In the genomic region with DNA sequence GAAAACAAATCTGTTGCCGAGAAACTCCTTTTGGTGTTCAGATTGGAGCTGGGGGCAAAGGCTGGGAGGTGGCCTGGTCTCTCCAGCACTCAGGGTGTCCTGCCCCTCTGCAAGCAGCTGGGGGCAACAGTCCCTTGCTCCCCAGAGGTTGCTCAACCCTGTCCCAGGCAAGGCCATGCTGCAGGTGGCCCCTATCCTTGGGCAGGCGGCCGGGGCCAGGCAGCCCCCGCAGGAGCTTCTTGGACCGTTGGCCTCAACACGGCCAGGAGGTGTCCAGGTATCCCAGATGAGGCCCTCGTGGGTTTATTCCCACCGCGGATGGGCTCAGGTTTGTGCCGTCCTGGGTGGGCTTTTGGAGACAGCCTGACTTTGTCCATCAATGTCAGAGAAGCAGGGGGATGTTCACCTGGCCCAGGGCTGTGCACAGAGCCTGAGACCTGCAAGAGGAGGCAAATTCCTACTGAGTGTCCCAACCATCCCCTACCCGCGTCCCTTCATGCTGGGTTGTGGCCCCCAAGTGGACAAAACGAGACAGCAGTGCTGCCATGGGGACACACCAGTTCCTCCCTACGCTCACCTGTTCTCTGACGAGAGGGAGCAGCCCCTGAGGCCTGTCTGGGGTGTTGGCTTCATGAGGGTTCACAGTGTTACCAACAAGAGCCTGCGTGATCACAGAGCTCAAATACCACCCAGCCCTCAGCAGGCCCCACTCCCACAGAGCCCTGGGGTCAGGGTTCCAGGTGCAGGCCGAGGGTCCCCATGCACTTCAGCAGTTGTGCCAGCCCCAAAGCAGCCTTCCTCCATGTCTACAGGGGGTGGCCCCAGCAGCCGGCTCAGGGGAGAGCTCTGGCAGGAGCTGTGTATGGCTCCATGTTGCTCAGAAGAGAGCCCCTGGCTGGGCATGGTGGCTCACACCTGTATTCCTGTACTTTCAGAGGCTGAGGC, we compare ENCODE assay signal across 22 cellular contexts. TPM values are rescaled to one million over a fixed set of nuclear protein-coding genes. Genes with fewer than 3 reads are reported as not detected.
DNase-seq lines count a peak whose midpoint lies in the region; ATAC-seq and TF ChIP-seq lines count a peak whose summit lies in the region.
"Had no signal": no experiment of that assay in that cellular context is flagged by ENCODE, and none has a peak within 500 bp of the region (broad histone marks: within the 10 kb centered on the region; RNA-seq: fewer than 3 reads in every experiment).

No MANE protein-coding gene starts in this region.

- no peak overlapping the region for H2AFZ ChIP-seq in IMR-90 (replicated peaks; ENCODE audit: low read length, poor library complexity)
- no peak overlapping the region for H2AFZ ChIP-seq in neuronal stem cell (ENCODE audit: low read length)

- TF ChIP-seq CTCF in heart left ventricle (IDR thresholded peaks at IDR 0.05) (no peak), IMR-90 (conservative IDR thresholded peaks at IDR 0.05; ENCODE audit: low read depth, low read length) (no peak), WERI-Rb-1 (IDR thresholded peaks at IDR 0.05; ENCODE audit: low read depth, low read length) (peak; percentile 36; the same call in 1 of the 2 replicates), gastroesophageal sphincter (IDR thresholded peaks at IDR 0.05) (no peak), adrenal gland (IDR thresholded peaks at IDR 0.05) (no peak)

- no peak overlapping the region for H3K4me2 ChIP-seq in IMR-90 (ENCODE audit: low read depth, low read length)
- H3K4me2 ChIP-seq in neuronal stem cell (ENCODE audit: insufficient read depth, low read length, poor library complexity, severe bottlenecking) = no peak overlapping the region

- H3K9me3 ChIP-seq in right cardiac atrium (ENCODE audit: control insufficient read depth, low read length) (no peaks in the 10 kb centered on the region), heart left ventricle (peaks cover 0 to 14% (median 3%) of the 10 kb centered on the region in 12 donors), IMR-90 (ENCODE audit: control insufficient read depth, insufficient read depth, low read length) (peaks cover 15% of the 10 kb centered on the region), WERI-Rb-1 (ENCODE audit: severe bottlenecking) (peaks cover 17% of the 10 kb centered on the region), neuronal stem cell (replicated peaks in 1 of 2; ENCODE audit: control insufficient read depth in 2 of 2, insufficient read depth in 1 of 2, low read depth in 1 of 2, low read length in 2 of 2) (peaks cover 20 to 22% of the 10 kb centered on the region in 2 donors), gastroesophageal sphincter (peaks cover 0 to 8% (median 0%) of the 10 kb centered on the region in 3 donors), adrenal gland (replicated peaks in 1 of 3) (no peaks in the 10 kb centered on the region), SJCRH30 (replicated peaks) (peaks cover 7% of the 10 kb centered on the region)
- H3K9me3 ChIP-seq: MG63 had no signal

- H2AK5ac ChIP-seq in IMR-90 (ENCODE audit: low read depth, low read length) (no peak overlapping the region; the same call in 1 of the 2 replicates), neuronal stem cell (ENCODE audit: low read depth, low read length) (peak overlapping the region; percentile 36)

- DNase-seq in right cardiac atrium (peak; percentile 6 to 45 (median 39)), heart left ventricle (no peak), IMR-90 (no peak), WERI-Rb-1 (no peak), neuronal stem cell (ENCODE audit: low spot score) (no peak), adrenal gland (no peak), SJCRH30 (no peak)
- DNase-seq: DMS 273 treated with DMSO at 0.1 percent for 48 hours, HCEC 1CT, NCI-H1048, NCI-H1417 treated with DMSO at 0.1 percent for 48 hours, NCI-H187, NCI-H446, SHP77 treated with DMSO at 0.1 percent for 48 hours had no signal

- H3K27me3 ChIP-seq in right cardiac atrium (ENCODE audit: control insufficient read depth, insufficient read depth) (no peaks in the 10 kb centered on the region), heart left ventricle (peaks cover 0 to 18% (median 4%) of the 10 kb centered on the region in 9 donors), IMR-90 (ENCODE audit: control insufficient read depth, insufficient read depth, low read length) (no peaks in the 10 kb centered on the region), WERI-Rb-1 (ENCODE audit: insufficient read depth, low read depth, severe bottlenecking) (no peaks in the 10 kb centered on the region), neuronal stem cell (ENCODE audit: control insufficient read depth in 3 of 3, insufficient read depth in 3 of 3, low read depth in 1 of 3, low read length in 3 of 3) (peaks cover 0 to 3% (median 0%) of the 10 kb centered on the region in 3 experiments), gastroesophageal sphincter (peaks cover 42% of the 10 kb centered on the region), adrenal gland (no peaks in the 10 kb centered on the region), SJCRH30 (no peaks in the 10 kb centered on the region)
- H3K27me3 ChIP-seq: BE2C, MG63 had no signal

- no peaks in the 10 kb centered on the region for H3K79me1 ChIP-seq in IMR-90 (ENCODE audit: low read depth in 1 of 2, low read length in 2 of 2)
- no peaks in the 10 kb centered on the region for H3K79me1 ChIP-seq in neuronal stem cell (ENCODE audit: low read depth, low read length)

- H3K4ac ChIP-seq in IMR-90 (ENCODE audit: low read depth, low read length) (no peak overlapping the region), neuronal stem cell (ENCODE audit: low read length) (no peak overlapping the region)

- H2BK15ac ChIP-seq in IMR-90 (ENCODE audit: low read depth, low read length) = no peak overlapping the region
- H2BK15ac ChIP-seq in neuronal stem cell (ENCODE audit: low read length) = peak overlapping the region; percentile 32

- in situ Hi-C loops in IMR-90 (cut with MboI; ENCODE audit: low sequenced_read_pairs) = no loop called here

- H4K5ac ChIP-seq in IMR-90 (ENCODE audit: low read depth, low read length) = no peak overlapping the region

- WGBS in right cardiac atrium = 85% methylated on average over 18 of the region's 18 CpGs
- WGBS in heart left ventricle, 4 donors = 82 to 87% (median 84%) methylated on average over 10 to 18 of the region's 18 CpGs
- 82% methylated on average over 9 of the region's 18 CpGs; no CpG with 5 or more reads in 1 of the 2 experiments for WGBS in IMR-90 (ENCODE audit: extremely low coverage in 2 of 2, insufficient read length in 1 of 2), 2 experiments
- no CpG with 5 or more reads among the region's 18 CpGs for WGBS in neuronal stem cell (ENCODE audit: extremely low coverage in 2 of 2, insufficient read length in 2 of 2, insufficient replicate concordance in 1 of 2), 2 donors
- 60 to 90% methylated on average over 1 to 2 of the region's 18 CpGs for WGBS in gastroesophageal sphincter (ENCODE audit: low coverage in 1 of 2), 2 donors
- 85 to 89% (median 86%) methylated on average over 9 to 18 of the region's 18 CpGs for WGBS in adrenal gland, 4 donors

- CTCF ChIA-PET in IMR-90 (lab: Yijun Ruan, JAX) = interaction anchor here (0.6 to 1.6 kb wide), 8 partner anchors 10 to 201 kb away, joined by 3 to 5 read pairs (median 3); no protein-coding TSS in a partner anchor

- no peaks in the 10 kb centered on the region for H3K36me3 ChIP-seq in heart left ventricle
- no peaks in the 10 kb centered on the region for H3K36me3 ChIP-seq in IMR-90 (ENCODE audit: control insufficient read depth, insufficient read depth, low read length)
- no peaks in the 10 kb centered on the region for H3K36me3 ChIP-seq in WERI-Rb-1
- H3K36me3 ChIP-seq in neuronal stem cell (replicated peaks in 1 of 2; ENCODE audit: control insufficient read depth in 2 of 2, insufficient read depth in 2 of 2, low read length in 2 of 2) = peaks cover 0 to 2% of the 10 kb centered on the region in 2 donors
- no peaks in the 10 kb centered on the region for H3K36me3 ChIP-seq in gastroesophageal sphincter
- H3K36me3 ChIP-seq in adrenal gland (replicated peaks in 1 of 2) = no peaks in the 10 kb centered on the region
- no peaks in the 10 kb centered on the region for H3K36me3 ChIP-seq in SJCRH30
- H3K36me3 ChIP-seq: BE2C, MG63 had no signal

- no peak overlapping the region for H3K56ac ChIP-seq in IMR-90 (ENCODE audit: extremely low read depth, insufficient read depth, low read length)

- peaks cover 3% of the 10 kb centered on the region; the same call in 1 of the 2 replicates for H3K9me1 ChIP-seq in IMR-90 (ENCODE audit: insufficient read depth, low read length)

- H2BK12ac ChIP-seq in neuronal stem cell (ENCODE audit: low read length) = no peak overlapping the region

- H2BK5ac ChIP-seq in IMR-90 (ENCODE audit: low read depth, low read length, poor library complexity, severe bottlenecking) (no peak overlapping the region), neuronal stem cell (ENCODE audit: low read length) (no peak overlapping the region)

- H3K4me1 ChIP-seq in right cardiac atrium (ENCODE audit: control insufficient read depth, insufficient read depth, low read length) = no peaks in the 10 kb centered on the region
- H3K4me1 ChIP-seq in heart left ventricle = no peaks in the 10 kb centered on the region
- peaks cover 3% of the 10 kb centered on the region; the same call in 1 of the 2 replicates for H3K4me1 ChIP-seq in IMR-90 (ENCODE audit: control insufficient read depth, insufficient read depth, low read length)
- H3K4me1 ChIP-seq in neuronal stem cell (ENCODE audit: control insufficient read depth in 2 of 2, insufficient read depth in 1 of 2, low read depth in 1 of 2, low read length in 2 of 2) = peaks cover 3 to 10% of the 10 kb centered on the region in 2 donors
- H3K4me1 ChIP-seq in gastroesophageal sphincter = no peaks in the 10 kb centered on the region
- H3K4me1 ChIP-seq in adrenal gland (replicated peaks in 1 of 2) = peaks cover 11 to 13% of the 10 kb centered on the region in 2 donors
- peaks cover 28% of the 10 kb centered on the region for H3K4me1 ChIP-seq in SJCRH30
- H3K4me1 ChIP-seq: Caco-2 had no signal

- dilution Hi-C loops in IMR-90 (cut with HindIII; ENCODE audit: low sequenced_read_pairs, unreplicated experiment) = no loop called here

- H3K18ac ChIP-seq in IMR-90 (ENCODE audit: low read depth, low read length) = no peak overlapping the region
- H3K18ac ChIP-seq in neuronal stem cell (ENCODE audit: low read length) = peak overlapping the region; percentile 49

- BruUV-seq in IMR-90 (replicated peaks; lab: Mats Ljungman, UMichigan) = no TSS peak

- intact Hi-C loops in right cardiac atrium (cut with DNase I) (loop anchor here in 2 of 4 donors (5.0 kb wide), 1 partner anchor 89 kb away; a partner anchor contains a TSS), heart left ventricle (cut with DNase I) (loop anchor here in 2 of 10 donors (5.0 kb wide), 2 partner anchors 84 to 89 kb away; a partner anchor contains a TSS), IMR-90 (cut with micrococcal nuclease) (no loop called here), adrenal gland (cut with DNase I) (loop anchor here in 1 of 2 donors (2.0 kb wide), 1 partner anchor 87 kb away; a partner anchor contains a TSS)

- H3K23ac ChIP-seq in IMR-90 (ENCODE audit: low read depth, low read length) = no peak overlapping the region
- no peak overlapping the region for H3K23ac ChIP-seq in neuronal stem cell (ENCODE audit: low read depth, low read length, poor library complexity)

- no peak overlapping the region for H3K9ac ChIP-seq in IMR-90 (ENCODE audit: low read depth, low read length)
- no peak overlapping the region for H3K9ac ChIP-seq in neuronal stem cell (ENCODE audit: low read depth, low read length, poor library complexity)

- TF ChIP-seq POLR2A in heart left ventricle (IDR thresholded peaks at IDR 0.05) = no peak
- TF ChIP-seq POLR2A in IMR-90 (IDR thresholded peaks at IDR 0.05; ENCODE audit: low read depth, low read length) = no peak
- no peak for TF ChIP-seq POLR2A in gastroesophageal sphincter (IDR thresholded peaks at IDR 0.05)
- TF ChIP-seq POLR2A in adrenal gland (IDR thresholded peaks at IDR 0.05) = no peak

- H4K91ac ChIP-seq in IMR-90 (ENCODE audit: insufficient read depth, low read depth, low read length) = no peak overlapping the region
- H4K91ac ChIP-seq in neuronal stem cell (ENCODE audit: low read depth, low read length, poor library complexity) = no peak overlapping the region

- H2BK20ac ChIP-seq in IMR-90 (ENCODE audit: low read depth, low read length) = no peak overlapping the region

- TF ChIP-seq RAD21 in IMR-90 (IDR thresholded peaks at IDR 0.05; ENCODE audit: low read length) = no peak

- no peak for TF ChIP-seq EP300 in gastroesophageal sphincter (IDR thresholded peaks at IDR 0.05)

- POLR2A ChIA-PET in IMR-90 (lab: Charles Lee; ENCODE audit: unreplicated experiment) = interaction anchor here (0.6 kb wide), 2 partner anchors 50 kb away, joined by 3 to 4 read pairs; no protein-coding TSS in a partner anchor

- ATAC-seq in right cardiac atrium (no peak), heart left ventricle (no peak), IMR-90 (ENCODE audit: low read depth) (no peak), gastroesophageal sphincter (no peak)

- peak overlapping the region; percentile 42 for H2AK9ac ChIP-seq in IMR-90 (replicated peaks; ENCODE audit: low read depth, low read length, poor library complexity)

- no peaks in the 10 kb centered on the region for H4K20me1 ChIP-seq in IMR-90 (ENCODE audit: insufficient read depth, low read length)

- H2BK120ac ChIP-seq in IMR-90 (ENCODE audit: low read depth, low read length) (no peak overlapping the region), neuronal stem cell (ENCODE audit: low read depth, low read length) (no peak overlapping the region)

- no peak overlapping the region for H4K8ac ChIP-seq in IMR-90 (ENCODE audit: low read depth in 2 of 2, low read length in 2 of 2)
- no peak overlapping the region for H4K8ac ChIP-seq in neuronal stem cell (ENCODE audit: low read depth, low read length)

- H3K4me3 ChIP-seq in right cardiac atrium (ENCODE audit: low read length) (no peak overlapping the region), heart left ventricle (no peak overlapping the region), IMR-90 (ENCODE audit: insufficient read depth, low read depth, low read length) (no peak overlapping the region), WERI-Rb-1 (ENCODE audit: low read depth, low read length) (no peak overlapping the region), neuronal stem cell (ENCODE audit: low read length in 2 of 2) (no peak overlapping the region), gastroesophageal sphincter (no peak overlapping the region), adrenal gland (no peak overlapping the region), SJCRH30 (no peak overlapping the region)
- H3K4me3 ChIP-seq: MG63 had no signal

- no peak overlapping the region for H3K27ac ChIP-seq in right cardiac atrium (ENCODE audit: low read length)
- H3K27ac ChIP-seq in heart left ventricle = no peak overlapping the region
- no peak overlapping the region for H3K27ac ChIP-seq in IMR-90 (ENCODE audit: insufficient read depth, low read length)
- no peak overlapping the region for H3K27ac ChIP-seq in WERI-Rb-1
- H3K27ac ChIP-seq in neuronal stem cell (replicated peaks; ENCODE audit: low read length) = no peak overlapping the region
- no peak overlapping the region for H3K27ac ChIP-seq in gastroesophageal sphincter
- no peak overlapping the region for H3K27ac ChIP-seq in adrenal gland
- no peak overlapping the region for H3K27ac ChIP-seq in SJCRH30

- H3K14ac ChIP-seq in IMR-90 (replicated peaks; ENCODE audit: low read depth, low read length) (no peak overlapping the region), neuronal stem cell (ENCODE audit: low read length) (peak overlapping the region; percentile 51)

RNA-seq across cellular contexts. Expression of a gene that starts 9.5 kb away (rescaled TPM):
- total RNA-seq in right cardiac atrium (not detected), heart left ventricle (under 1 TPM in 1 of 9 donors, not detected in 8; 0.04 TPM), IMR-90 (2012; rRNA removed) (not detected in 2 replicates), gastroesophageal sphincter (not detected), adrenal gland (under 1 TPM in 7 of 8 donors, not detected in 1; 0.04 to 0.19 (median 0.09) TPM)
- polyA plus RNA-seq in right cardiac atrium (not detected), heart left ventricle (not detected), IMR-90 (2012; rRNA removed) (not detected in 2 replicates), adrenal gland (under 1 TPM; under 0.01 to 0.08 (median 0.04) TPM)
- not detected in 2 replicates for polyA plus RNA-seq in IMR-90 (2012; cell fraction: cytosol; rRNA removed)
- polyA plus RNA-seq in IMR-90 (2012; cell fraction: nucleus; rRNA removed; ENCODE audit: low replicate concordance) = not detected in 2 replicates
- polyA plus RNA-seq in neuronal stem cell (2013, experiment 1 of 2) = 0.08 TPM
- polyA plus RNA-seq in neuronal stem cell (2013, experiment 2 of 2) = 0.08 TPM
- total RNA-seq in SJCRH30 (2014; rRNA removed; shearing (Covaris generic)) = 0.05 TPM in 1 of 2 replicates, not detected in the other
- total RNA-seq: A673; CD4-positive, alpha-beta T cell; LHCN-M2; RPMI7951 had no signal

RNA-seq across cellular contexts. Expression of a gene that starts 14.0 kb away (rescaled TPM):
- total RNA-seq in right cardiac atrium (10 to 100 TPM; 46.3 to 90.6 (median 71.6) TPM), heart left ventricle (10 to 100 TPM; 24.1 to 52.0 (median 31.7) TPM), IMR-90 (2012; rRNA removed) (28.7 and 29.7 TPM in 2 replicates), gastroesophageal sphincter (10 to 100 TPM in 3 of 4 donors, 1 to 10 TPM in 1; 10.0 to 14.9 (median 13.0) TPM), adrenal gland (10 to 100 TPM in 7 of 8 donors, 1 to 10 TPM in 1; 9.9 to 50.4 (median 17.2) TPM)
- polyA plus RNA-seq in right cardiac atrium (73.3 TPM), heart left ventricle (10 to 100 TPM; 31.5 to 80.2 TPM), IMR-90 (2012; rRNA removed) (71.2 and 91.4 TPM in 2 replicates), adrenal gland (10 to 100 TPM in 2 of 3 donors, 1 to 10 TPM in 1; 2.9 to 48.9 (median 31.5) TPM)
- 45.5 and 87.8 TPM in 2 replicates for polyA plus RNA-seq in IMR-90 (2012; cell fraction: cytosol; rRNA removed)
- polyA plus RNA-seq in IMR-90 (2012; cell fraction: nucleus; rRNA removed; ENCODE audit: low replicate concordance) = 297 and 693 TPM in 2 replicates
- polyA plus RNA-seq in neuronal stem cell (2013, experiment 1 of 2) = 37.4 TPM
- 37.2 TPM for polyA plus RNA-seq in neuronal stem cell (2013, experiment 2 of 2)
- total RNA-seq in SJCRH30 (2014; rRNA removed; shearing (Covaris generic)) = 52.5 and 57.2 TPM in 2 replicates

RNA-seq across cellular contexts. Expression of a gene that starts 50.2 kb away (rescaled TPM):
- total RNA-seq in right cardiac atrium (10 to 100 TPM; 15.2 to 24.9 (median 22.2) TPM), heart left ventricle (10 to 100 TPM; 21.3 to 67.8 (median 33.6) TPM), IMR-90 (2012; rRNA removed) (2.0 and 6.1 TPM in 2 replicates), gastroesophageal sphincter (10 to 100 TPM in 3 of 4 donors, 1 to 10 TPM in 1; 8.4 to 23.7 (median 15.7) TPM), adrenal gland (10 to 100 TPM; 12.1 to 28.9 (median 18.3) TPM)
- polyA plus RNA-seq in right cardiac atrium (17.1 TPM), heart left ventricle (10 to 100 TPM; 22.6 to 36.8 TPM), IMR-90 (2012; rRNA removed) (11.4 and 20.3 TPM in 2 replicates), adrenal gland (10 to 100 TPM in 2 of 3 donors, 1 to 10 TPM in 1; 3.1 to 20.5 (median 14.7) TPM)
- polyA plus RNA-seq in IMR-90 (2012; cell fraction: cytosol; rRNA removed) = 19.7 and 40.1 TPM in 2 replicates
- 8.7 and 31.6 TPM in 2 replicates for polyA plus RNA-seq in IMR-90 (2012; cell fraction: nucleus; rRNA removed; ENCODE audit: low replicate concordance)
- polyA plus RNA-seq in neuronal stem cell (2013, experiment 1 of 2) = 6.7 TPM
- 6.9 TPM for polyA plus RNA-seq in neuronal stem cell (2013, experiment 2 of 2)
- total RNA-seq in SJCRH30 (2014; rRNA removed; shearing (Covaris generic)) = 17.0 and 19.4 TPM in 2 replicates

Comparison
In these comparisons a context has a peak if more than half of its experiments do, and no peak if none do; other contexts are left out.
1. DNase-seq: peak in right cardiac atrium (3 of 3); none in heart left ventricle (0 of 5), IMR-90 (single experiment), WERI-Rb-1 (single experiment), neuronal stem cell (single experiment), adrenal gland (0 of 7) and SJCRH30 (0 of 2).